In genomic region chr12:29627221-29627620, GRCh38 we compare ENCODE assay signal across 3 cellular contexts.
"Had no signal": no experiment of that assay in that cellular context is flagged by ENCODE, and none has a peak within 500 bp of the region (broad histone marks: within the 10 kb centered on the region; RNA-seq: fewer than 3 reads in every experiment).

No MANE protein-coding gene starts in this region.

- DNase-seq: GDM1, GF-D8 had no signal

- H3K4me3 ChIP-seq: GM12878 had no signal

- ATAC-seq: GM12878 had no signal
